1 cellular context compared by ENCODE assay signal in the genomic region with DNA sequence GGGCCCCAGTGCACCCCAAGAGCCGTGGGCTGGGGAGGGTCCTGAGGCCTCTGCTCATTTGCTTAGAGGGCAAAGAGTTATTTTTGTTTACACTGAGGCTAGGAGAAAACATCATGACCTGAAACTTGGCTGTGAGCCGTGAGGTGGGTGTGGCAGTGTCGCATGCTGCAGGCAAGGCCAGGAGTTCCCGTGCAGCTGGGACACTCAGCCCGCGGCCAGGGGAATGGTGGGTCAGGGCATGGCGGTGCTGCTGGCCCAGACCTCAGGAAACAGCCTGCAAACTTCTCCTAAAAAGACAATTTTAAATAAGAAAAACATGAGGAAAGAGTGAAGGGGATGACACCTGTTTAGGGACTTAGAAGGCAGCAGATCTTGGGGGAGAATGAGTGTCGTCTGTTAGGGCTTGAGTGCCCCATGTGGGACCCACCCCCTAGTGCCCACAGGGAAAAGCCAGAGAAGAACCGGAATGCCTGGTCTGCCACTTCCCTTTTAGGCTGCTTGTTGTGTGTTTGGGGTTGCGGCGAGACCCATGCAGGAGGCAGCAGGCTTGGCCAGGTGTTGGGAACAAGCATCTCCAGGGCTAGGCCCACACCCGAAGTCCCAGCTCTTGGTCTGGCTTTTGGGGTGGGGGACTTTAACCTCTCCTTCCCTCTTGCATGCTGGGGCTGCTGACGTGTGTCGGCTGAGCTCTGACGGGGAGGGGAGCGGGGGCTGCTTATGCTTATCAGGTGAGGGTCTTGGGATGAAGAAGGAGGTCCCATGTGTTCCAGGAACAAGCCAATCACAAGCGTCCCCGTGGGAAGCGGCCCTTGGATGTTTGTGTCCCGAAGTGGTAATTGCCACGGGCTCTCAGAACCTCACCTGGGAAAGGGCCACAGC.
TF ChIP-seq lines count a peak whose summit lies in the region.

No MANE protein-coding gene starts in this region.

TF ChIP-seq in HepG2, 621 proteins besides CTCF, POLR2A, EP300 and RAD21 (continued from another document):
- TF ChIP-seq ZNF530 (CRISPR knock-in tag; IDR thresholded peaks at IDR 0.05; ENCODE audit: low read depth) (no peak), SIX1 (CRISPR knock-in tag; IDR thresholded peaks at IDR 0.05; ENCODE audit: borderline replicate concordance) (no peak), FOXO4 (CRISPR knock-in tag; conservative IDR thresholded peaks at IDR 0.05) (no peak), PBX2 (CRISPR knock-in tag; IDR thresholded peaks at IDR 0.05) (no peak), RBAK (CRISPR knock-in tag; IDR thresholded peaks at IDR 0.05) (no peak), MTA1 (CRISPR knock-in tag; IDR thresholded peaks at IDR 0.05; ENCODE audit: borderline replicate concordance) (no peak), ZEB1 (IDR thresholded peaks at IDR 0.05; ENCODE audit: insufficient replicate concordance, low read depth) (no peak), BCLAF1 (IDR thresholded peaks at IDR 0.05) (no peak), MAFG (CRISPR knock-in tag; IDR thresholded peaks at IDR 0.05) (no peak), ZNF224 (CRISPR knock-in tag; IDR thresholded peaks at IDR 0.05) (no peak), ZNF678 (CRISPR knock-in tag; IDR thresholded peaks at IDR 0.05) (no peak)
